ENCODE assay signal across 1 cellular context in genomic region chr11:33161120-33162005, GRCh38.
TF ChIP-seq lines count a peak whose summit lies in the region.

Gene CSTF3 (minus strand): TSS chr11:33161480. CDS start chr11:33161325, 155 bp downstream.

TF ChIP-seq in GM12878, 131 proteins besides CTCF, POLR2A, EP300 and RAD21 (continued from another document and continues in another):
- TF ChIP-seq, protein P1, sequence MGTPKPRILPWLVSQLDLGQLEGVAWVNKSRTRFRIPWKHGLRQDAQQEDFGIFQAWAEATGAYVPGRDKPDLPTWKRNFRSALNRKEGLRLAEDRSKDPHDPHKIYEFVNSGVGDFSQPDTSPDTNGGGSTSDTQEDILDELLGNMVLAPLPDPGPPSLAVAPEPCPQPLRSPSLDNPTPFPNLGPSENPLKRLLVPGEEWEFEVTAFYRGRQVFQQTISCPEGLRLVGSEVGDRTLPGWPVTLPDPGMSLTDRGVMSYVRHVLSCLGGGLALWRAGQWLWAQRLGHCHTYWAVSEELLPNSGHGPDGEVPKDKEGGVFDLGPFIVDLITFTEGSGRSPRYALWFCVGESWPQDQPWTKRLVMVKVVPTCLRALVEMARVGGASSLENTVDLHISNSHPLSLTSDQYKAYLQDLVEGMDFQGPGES (IDR thresholded peaks at IDR 0.05), result no peak
- TF ChIP-seq ZNF274 (IDR thresholded peaks at IDR 0.05; ENCODE audit: insufficient read depth, insufficient read length) (no peak), ZNF24 (IDR thresholded peaks at IDR 0.05) (no peak), WRNIP1 (IDR thresholded peaks at IDR 0.05; ENCODE audit: borderline replicate concordance, low read depth, low read length) (no peak), CBX3 (IDR thresholded peaks at IDR 0.05; ENCODE audit: borderline replicate concordance, low read depth) (no peak), CREB1 (IDR thresholded peaks at IDR 0.05; ENCODE audit: low read depth) (peak; percentile 80), RCOR1 (conservative IDR thresholded peaks at IDR 0.05; ENCODE audit: low read depth, low read length) (no peak), SMC3 (IDR thresholded peaks at IDR 0.05; ENCODE audit: borderline replicate concordance, low read length) (no peak), RB1 (IDR thresholded peaks at IDR 0.05; ENCODE audit: borderline replicate concordance) (no peak), MXI1 (IDR thresholded peaks at IDR 0.05; ENCODE audit: low read depth, low read length) (peak; percentile 57; the same call in 1 of the 2 replicates), POLR2AphosphoS2 (IDR thresholded peaks at IDR 0.05; ENCODE audit: low read depth, low read length) (no peak), TBL1XR1 (IDR thresholded peaks at IDR 0.05; ENCODE audit: low read depth, low read length) (no peak), CBX5 (IDR thresholded peaks at IDR 0.05; ENCODE audit: low read depth) (no peak), ESRRA (IDR thresholded peaks at IDR 0.05; ENCODE audit: low read length) (no peak), NBN (IDR thresholded peaks at IDR 0.05) (peak; percentile 91), SPI1 (IDR thresholded peaks at IDR 0.05; ENCODE audit: borderline replicate concordance, insufficient read depth, low read depth, low read length) (peak; percentile 37; the same call in 1 of the 2 replicates), TARDBP (IDR thresholded peaks at IDR 0.05; ENCODE audit: borderline replicate concordance) (no peak), MEF2A (IDR thresholded peaks at IDR 0.05; ENCODE audit: insufficient read depth, low read depth, low read length) (0 out of 2 replicates have a peak, but pooled peaks have one; percentile 30), FOXM1 (IDR thresholded peaks at IDR 0.05; ENCODE audit: low read depth, low read length) (no peak), GABPA (IDR thresholded peaks at IDR 0.05; ENCODE audit: low read depth) (peak; percentile 94), ZBTB11 (CRISPR knock-in tag; IDR thresholded peaks at IDR 0.05) (no peak), E2F8 (IDR thresholded peaks at IDR 0.05; ENCODE audit: low read depth, partially characterized antibody) (peak; percentile 82), NRF1 (conservative IDR thresholded peaks at IDR 0.05; ENCODE audit: low read depth, low read length) (no peak), HSF1 (IDR thresholded peaks at IDR 0.05; ENCODE audit: low read depth, low read length) (no peak), BRCA1 (IDR thresholded peaks at IDR 0.05; ENCODE audit: low read depth, low read length) (no peak), STAT3 (IDR thresholded peaks at IDR 0.05; ENCODE audit: low read depth, low read length) (no peak), CHD4 (IDR thresholded peaks at IDR 0.05) (no peak), YY1 (IDR thresholded peaks at IDR 0.05; ENCODE audit: low read depth, low read length) (peak; percentile 99), RAD51 (IDR thresholded peaks at IDR 0.05) (no peak), FOS (IDR thresholded peaks at IDR 0.05; ENCODE audit: borderline replicate concordance, extremely low read depth, insufficient read length) (no peak), PAX5 (IDR thresholded peaks at IDR 0.05; ENCODE audit: borderline replicate concordance, low read depth, low read length) (no peak), USF1 (IDR thresholded peaks at IDR 0.05; ENCODE audit: borderline replicate concordance, extremely low read length, insufficient read depth, low read depth, low read length) (no peak), PML (IDR thresholded peaks at IDR 0.05; ENCODE audit: low read length) (peak; percentile 86), ZNF384 (IDR thresholded peaks at IDR 0.05; ENCODE audit: borderline replicate concordance, low read depth, low read length) (no peak), HDAC6 (IDR thresholded peaks at IDR 0.05; ENCODE audit: unreplicated experiment) (no peak), POU2F2 (IDR thresholded peaks at IDR 0.05; ENCODE audit: borderline replicate concordance, low read depth, low read length) (peak; percentile 82), ETV6 (conservative IDR thresholded peaks at IDR 0.05 in 1 of 2, IDR thresholded peaks at IDR 0.05 in 1 of 2; ENCODE audit: borderline replicate concordance in 1 of 2, low read depth in 1 of 2) (no peak), KAT2A (conservative IDR thresholded peaks at IDR 0.05; ENCODE audit: control insufficient read depth, low read depth, low read length) (no peak), CHD2 (IDR thresholded peaks at IDR 0.05; ENCODE audit: borderline replicate concordance, low read depth, low read length) (peak; percentile 70; the same call in 1 of the 2 replicates), SRF (IDR thresholded peaks at IDR 0.05; ENCODE audit: low read depth in 2 of 2, low read length in 2 of 2) (no peak), ASH2L (IDR thresholded peaks at IDR 0.05; ENCODE audit: borderline replicate concordance, low read depth) (no peak), POLR2AphosphoS5 (IDR thresholded peaks at IDR 0.05; ENCODE audit: low read length) (peak; percentile 90), EGR1 (IDR thresholded peaks at IDR 0.05; ENCODE audit: borderline replicate concordance in 1 of 2, low read depth in 2 of 2, low read length in 2 of 2) (peak in 1 of 2 experiments; percentile 87; a peak in 2 of 3 replicates), FOXK2 (IDR thresholded peaks at IDR 0.05) (no peak), TAF1 (IDR thresholded peaks at IDR 0.05; ENCODE audit: borderline replicate concordance, low read depth, low read length) (peak; percentile 91)
- TF ChIP-seq, protein P2, sequence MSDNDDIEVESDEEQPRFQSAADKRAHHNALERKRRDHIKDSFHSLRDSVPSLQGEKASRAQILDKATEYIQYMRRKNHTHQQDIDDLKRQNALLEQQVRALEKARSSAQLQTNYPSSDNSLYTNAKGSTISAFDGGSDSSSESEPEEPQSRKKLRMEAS (IDR thresholded peaks at IDR 0.05; ENCODE audit: low read depth, low read length), result no peak; the same call in 1 of the 2 replicates
- TF ChIP-seq, protein P3, sequence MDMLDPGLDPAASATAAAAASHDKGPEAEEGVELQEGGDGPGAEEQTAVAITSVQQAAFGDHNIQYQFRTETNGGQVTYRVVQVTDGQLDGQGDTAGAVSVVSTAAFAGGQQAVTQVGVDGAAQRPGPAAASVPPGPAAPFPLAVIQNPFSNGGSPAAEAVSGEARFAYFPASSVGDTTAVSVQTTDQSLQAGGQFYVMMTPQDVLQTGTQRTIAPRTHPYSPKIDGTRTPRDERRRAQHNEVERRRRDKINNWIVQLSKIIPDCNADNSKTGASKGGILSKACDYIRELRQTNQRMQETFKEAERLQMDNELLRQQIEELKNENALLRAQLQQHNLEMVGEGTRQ (IDR thresholded peaks at IDR 0.05; ENCODE audit: borderline replicate concordance, low read depth, low read length), result no peak
- TF ChIP-seq, protein P4, sequence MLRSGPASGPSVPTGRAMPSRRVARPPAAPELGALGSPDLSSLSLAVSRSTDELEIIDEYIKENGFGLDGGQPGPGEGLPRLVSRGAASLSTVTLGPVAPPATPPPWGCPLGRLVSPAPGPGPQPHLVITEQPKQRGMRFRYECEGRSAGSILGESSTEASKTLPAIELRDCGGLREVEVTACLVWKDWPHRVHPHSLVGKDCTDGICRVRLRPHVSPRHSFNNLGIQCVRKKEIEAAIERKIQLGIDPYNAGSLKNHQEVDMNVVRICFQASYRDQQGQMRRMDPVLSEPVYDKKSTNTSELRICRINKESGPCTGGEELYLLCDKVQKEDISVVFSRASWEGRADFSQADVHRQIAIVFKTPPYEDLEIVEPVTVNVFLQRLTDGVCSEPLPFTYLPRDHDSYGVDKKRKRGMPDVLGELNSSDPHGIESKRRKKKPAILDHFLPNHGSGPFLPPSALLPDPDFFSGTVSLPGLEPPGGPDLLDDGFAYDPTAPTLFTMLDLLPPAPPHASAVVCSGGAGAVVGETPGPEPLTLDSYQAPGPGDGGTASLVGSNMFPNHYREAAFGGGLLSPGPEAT (IDR thresholded peaks at IDR 0.05; ENCODE audit: low read depth), result peak; percentile 74
- TF ChIP-seq, protein P5, sequence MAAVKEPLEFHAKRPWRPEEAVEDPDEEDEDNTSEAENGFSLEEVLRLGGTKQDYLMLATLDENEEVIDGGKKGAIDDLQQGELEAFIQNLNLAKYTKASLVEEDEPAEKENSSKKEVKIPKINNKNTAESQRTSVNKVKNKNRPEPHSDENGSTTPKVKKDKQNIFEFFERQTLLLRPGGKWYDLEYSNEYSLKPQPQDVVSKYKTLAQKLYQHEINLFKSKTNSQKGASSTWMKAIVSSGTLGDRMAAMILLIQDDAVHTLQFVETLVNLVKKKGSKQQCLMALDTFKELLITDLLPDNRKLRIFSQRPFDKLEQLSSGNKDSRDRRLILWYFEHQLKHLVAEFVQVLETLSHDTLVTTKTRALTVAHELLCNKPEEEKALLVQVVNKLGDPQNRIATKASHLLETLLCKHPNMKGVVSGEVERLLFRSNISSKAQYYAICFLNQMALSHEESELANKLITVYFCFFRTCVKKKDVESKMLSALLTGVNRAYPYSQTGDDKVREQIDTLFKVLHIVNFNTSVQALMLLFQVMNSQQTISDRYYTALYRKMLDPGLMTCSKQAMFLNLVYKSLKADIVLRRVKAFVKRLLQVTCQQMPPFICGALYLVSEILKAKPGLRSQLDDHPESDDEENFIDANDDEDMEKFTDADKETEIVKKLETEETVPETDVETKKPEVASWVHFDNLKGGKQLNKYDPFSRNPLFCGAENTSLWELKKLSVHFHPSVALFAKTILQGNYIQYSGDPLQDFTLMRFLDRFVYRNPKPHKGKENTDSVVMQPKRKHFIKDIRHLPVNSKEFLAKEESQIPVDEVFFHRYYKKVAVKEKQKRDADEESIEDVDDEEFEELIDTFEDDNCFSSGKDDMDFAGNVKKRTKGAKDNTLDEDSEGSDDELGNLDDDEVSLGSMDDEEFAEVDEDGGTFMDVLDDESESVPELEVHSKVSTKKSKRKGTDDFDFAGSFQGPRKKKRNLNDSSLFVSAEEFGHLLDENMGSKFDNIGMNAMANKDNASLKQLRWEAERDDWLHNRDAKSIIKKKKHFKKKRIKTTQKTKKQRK (IDR thresholded peaks at IDR 0.05; ENCODE audit: low read depth, low read length), result 0 out of 2 replicates have a peak, but pooled peaks have one; percentile 17
- TF ChIP-seq, protein P6, sequence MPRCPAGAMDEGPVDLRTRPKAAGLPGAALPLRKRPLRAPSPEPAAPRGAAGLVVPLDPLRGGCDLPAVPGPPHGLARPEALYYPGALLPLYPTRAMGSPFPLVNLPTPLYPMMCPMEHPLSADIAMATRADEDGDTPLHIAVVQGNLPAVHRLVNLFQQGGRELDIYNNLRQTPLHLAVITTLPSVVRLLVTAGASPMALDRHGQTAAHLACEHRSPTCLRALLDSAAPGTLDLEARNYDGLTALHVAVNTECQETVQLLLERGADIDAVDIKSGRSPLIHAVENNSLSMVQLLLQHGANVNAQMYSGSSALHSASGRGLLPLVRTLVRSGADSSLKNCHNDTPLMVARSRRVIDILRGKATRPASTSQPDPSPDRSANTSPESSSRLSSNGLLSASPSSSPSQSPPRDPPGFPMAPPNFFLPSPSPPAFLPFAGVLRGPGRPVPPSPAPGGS (IDR thresholded peaks at IDR 0.05; ENCODE audit: borderline replicate concordance, insufficient read depth, low read depth, low read length, poor library complexity, severe bottlenecking), result no peak
